Comparison of ENCODE assay signal across 8 cellular contexts in genomic region chr11:3091846-3092602, GRCh38. TPM values are rescaled to one million over a fixed set of nuclear protein-coding genes. Genes with fewer than 3 reads are reported as not detected.
DNase-seq lines count a peak whose midpoint lies in the region; ATAC-seq and TF ChIP-seq lines count a peak whose summit lies in the region.

No MANE protein-coding gene starts in this region.

- TF ChIP-seq CTCF in colonic mucosa (IDR thresholded peaks at IDR 0.05), result peak; percentile 99
- TF ChIP-seq CTCF in lower lobe of right lung (IDR thresholded peaks at IDR 0.05), result peak; percentile 99

- H3K36me3 Mint-ChIP-seq in activated CD4-positive, alpha-beta T cell treated with anti-CD3 and anti-CD28 coated beads, Interleukin-2, amount 10 ng/mL, durations not matched to agents 24 days and 14 days (ENCODE audit: low read depth), result no peaks in the 10 kb centered on the region

- ATAC-seq in HG02678 (IDR thresholded peaks at IDR 0.05; ENCODE audit: unreplicated experiment) (peak; percentile 72), lower lobe of right lung (peak; percentile 80 to 81), GM18519 (IDR thresholded peaks at IDR 0.05; ENCODE audit: low FRiP score, unreplicated experiment) (no peak)

- no peak overlapping the region for H3K9ac ChIP-seq in colonic mucosa (ENCODE audit: low read depth in 2 of 2, low read length in 2 of 2)

- H3K4me3 ChIP-seq in colonic mucosa (no peak overlapping the region), lower lobe of right lung (no peak overlapping the region)

- intact Hi-C loops in activated CD4-positive, alpha-beta T cell treated with anti-CD3 and anti-CD28 coated beads, Interleukin-2, amount 10 ng/mL, durations not matched to agents 24 days and 14 days (cut with micrococcal nuclease), result loop anchor here (1.0 to 5.0 kb wide), 4 partner anchors 55 to 559 kb away; no protein-coding TSS in a partner anchor
- intact Hi-C loops in colonic mucosa (cut with DNase I) (loop anchor here (2.0 to 5.0 kb wide), 2 partner anchors 53 to 125 kb away; partner anchors contain the start of gene MRGPRG), lower lobe of right lung (cut with DNase I) (loop anchor here (10.0 kb wide), 1 partner anchor 57 kb away; no protein-coding TSS in a partner anchor)

- no peaks in the 10 kb centered on the region for H3K9me3 Mint-ChIP-seq in activated CD4-positive, alpha-beta T cell treated with anti-CD3 and anti-CD28 coated beads, Interleukin-2, amount 10 ng/mL, durations not matched to agents 24 days and 14 days

- peaks cover 4% of the 10 kb centered on the region for H3K4me1 Mint-ChIP-seq in activated CD4-positive, alpha-beta T cell treated with anti-CD3 and anti-CD28 coated beads, Interleukin-2, amount 10 ng/mL, durations not matched to agents 24 days and 14 days

- no peaks in the 10 kb centered on the region for H3K9me3 ChIP-seq in colonic mucosa
- no peaks in the 10 kb centered on the region for H3K9me3 ChIP-seq in lower lobe of right lung

- H3K4me1 ChIP-seq in colonic mucosa (peaks cover 6% of the 10 kb centered on the region), lower lobe of right lung (peaks cover 17% of the 10 kb centered on the region)

- no peak overlapping the region for H3K4me3 Mint-ChIP-seq in activated CD4-positive, alpha-beta T cell treated with anti-CD3 and anti-CD28 coated beads, Interleukin-2, amount 10 ng/mL, durations not matched to agents 24 days and 14 days

- H3K27me3 ChIP-seq in colonic mucosa, result no peaks in the 10 kb centered on the region
- no peaks in the 10 kb centered on the region for H3K27me3 ChIP-seq in lower lobe of right lung (ENCODE audit: low read depth)

- no peak overlapping the region for H3K27ac Mint-ChIP-seq in activated CD4-positive, alpha-beta T cell treated with anti-CD3 and anti-CD28 coated beads, Interleukin-2, amount 10 ng/mL, durations not matched to agents 24 days and 14 days

- H3K27me3 Mint-ChIP-seq in activated CD4-positive, alpha-beta T cell treated with anti-CD3 and anti-CD28 coated beads, Interleukin-2, amount 10 ng/mL, durations not matched to agents 24 days and 14 days, result peaks cover 7% of the 10 kb centered on the region

- H3K36me3 ChIP-seq in colonic mucosa (no peaks in the 10 kb centered on the region), lower lobe of right lung (peaks cover 54% of the 10 kb centered on the region)

- no peak overlapping the region for H3K27ac ChIP-seq in colonic mucosa
- H3K27ac ChIP-seq in lower lobe of right lung, result no peak overlapping the region

- DNase-seq in ELF-1 (ENCODE audit: low read depth, low spot score) (peak; percentile 97), NCI-H345 treated with DMSO at 0.1 percent for 48 hours (lab: John Stamatoyannopoulos, UW; ENCODE audit: unreplicated experiment) (peak; percentile 11), colonic mucosa (peak; percentile 86), lower lobe of right lung (peak; percentile 79)
- DNase-seq in activated CD4-positive, alpha-beta T cell treated with anti-CD3 and anti-CD28 coated beads, Interleukin-2, amount 10 ng/mL, durations not matched to agents 24 days and 14 days, result peak; percentile 92
- DNase-seq in stimulated activated CD8-positive, alpha-beta memory T cell treated with anti-CD3 and anti-CD28 coated beads, Interleukin-15, amount 100 ng/mL, for 1 hour (ENCODE audit: low read depth), result peak; percentile 24

RNA-seq across cellular contexts. Expression of gene CARS1, which starts 34.8 kb away (rescaled TPM):
- total RNA-seq in activated CD4-positive, alpha-beta T cell treated with anti-CD3 and anti-CD28 coated beads, Interleukin-2, amount 10 ng/mL, durations not matched to agents 24 days and 14 days, result 56.5 and 63.1 TPM in 2 replicates
- total RNA-seq in colonic mucosa (10 to 100 TPM; 48.4 to 74.3 TPM), lower lobe of right lung (40.2 TPM)

Comparison
In these comparisons a context has a peak if more than half of its experiments do, and no peak if none do; other contexts are left out.
1. DNase-seq: peak in every context shown above with its lines; median percentile 97 in ELF-1; 92 in activated CD4-positive, alpha-beta T cell treated with anti-CD3 and anti-CD28 coated beads, Interleukin-2, amount 10 ng/mL, durations not matched to agents 24 days and 14 days; 86 in colonic mucosa; 79 in lower lobe of right lung; 24 in stimulated activated CD8-positive, alpha-beta memory T cell treated with anti-CD3 and anti-CD28 coated beads, Interleukin-15, amount 100 ng/mL, for 1 hour; 11 in NCI-H345 treated with DMSO at 0.1 percent for 48 hours.